ENCODE assay signal across 1 cellular context in the genomic region with DNA sequence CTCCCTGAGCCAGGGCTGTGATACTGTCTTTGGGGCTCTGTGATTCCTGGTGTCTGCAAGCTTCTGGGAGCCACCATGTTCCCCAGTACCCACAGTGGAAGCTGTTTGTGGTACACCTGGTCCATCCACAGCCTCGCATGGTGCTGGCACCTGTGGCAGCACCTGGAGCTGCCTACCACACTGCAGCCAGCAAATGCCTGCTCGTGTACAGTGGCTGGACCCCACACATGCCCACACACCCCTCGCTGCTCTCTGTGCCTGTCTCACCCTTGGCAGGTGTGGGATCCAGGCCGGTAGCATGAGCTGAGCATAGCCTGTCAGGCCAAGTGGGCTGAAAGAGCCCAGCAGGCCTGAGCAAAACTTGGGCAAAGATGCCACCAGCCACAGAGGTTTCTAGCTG.
TF ChIP-seq lines count a peak whose summit lies in the region.

No MANE protein-coding gene starts in this region.

TF ChIP-seq in HepG2, 621 proteins besides CTCF, POLR2A, EP300 and RAD21:
- TF ChIP-seq RFXAP (CRISPR knock-in tag; IDR thresholded peaks at IDR 0.05; ENCODE audit: borderline replicate concordance) (no peak), ZNF501 (CRISPR knock-in tag; IDR thresholded peaks at IDR 0.05) (no peak), ZNF333 (CRISPR knock-in tag; IDR thresholded peaks at IDR 0.05; ENCODE audit: borderline replicate concordance) (no peak), CHCHD3 (CRISPR knock-in tag; IDR thresholded peaks at IDR 0.05) (no peak)
- TF ChIP-seq, protein P1, sequence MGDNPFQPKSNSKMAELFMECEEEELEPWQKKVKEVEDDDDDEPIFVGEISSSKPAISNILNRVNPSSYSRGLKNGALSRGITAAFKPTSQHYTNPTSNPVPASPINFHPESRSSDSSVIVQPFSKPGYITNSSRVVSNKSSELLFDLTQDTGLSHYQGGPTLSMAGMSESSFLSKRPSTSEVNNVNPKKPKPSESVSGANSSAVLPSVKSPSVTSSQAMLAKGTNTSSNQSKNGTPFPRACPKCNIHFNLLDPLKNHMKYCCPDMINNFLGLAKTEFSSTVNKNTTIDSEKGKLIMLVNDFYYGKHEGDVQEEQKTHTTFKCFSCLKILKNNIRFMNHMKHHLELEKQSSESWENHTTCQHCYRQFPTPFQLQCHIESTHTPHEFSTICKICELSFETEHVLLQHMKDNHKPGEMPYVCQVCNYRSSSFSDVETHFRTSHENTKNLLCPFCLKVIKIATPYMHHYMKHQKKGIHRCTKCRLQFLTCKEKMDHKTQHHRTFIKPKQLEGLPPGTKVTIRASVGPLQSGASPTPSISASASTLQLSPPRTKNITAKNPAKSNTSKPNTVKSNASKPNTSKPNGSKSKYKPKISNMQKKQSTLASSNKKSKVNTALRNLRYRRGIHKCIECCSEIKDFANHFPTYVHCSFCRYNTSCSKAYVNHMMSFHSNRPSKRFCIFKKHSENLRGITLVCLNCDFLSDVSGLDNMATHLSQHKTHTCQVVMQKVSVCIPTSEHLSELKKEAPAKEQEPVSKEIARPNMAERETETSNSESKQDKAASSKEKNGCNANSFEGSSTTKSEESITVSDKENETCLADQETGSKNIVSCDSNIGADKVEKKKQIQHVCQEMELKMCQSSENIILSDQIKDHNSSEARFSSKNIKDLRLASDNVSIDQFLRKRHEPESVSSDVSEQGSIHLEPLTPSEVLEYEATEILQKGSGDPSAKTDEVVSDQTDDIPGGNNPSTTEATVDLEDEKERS (CRISPR knock-in tag; IDR thresholded peaks at IDR 0.05) = no peak
- TF ChIP-seq, protein P2, sequence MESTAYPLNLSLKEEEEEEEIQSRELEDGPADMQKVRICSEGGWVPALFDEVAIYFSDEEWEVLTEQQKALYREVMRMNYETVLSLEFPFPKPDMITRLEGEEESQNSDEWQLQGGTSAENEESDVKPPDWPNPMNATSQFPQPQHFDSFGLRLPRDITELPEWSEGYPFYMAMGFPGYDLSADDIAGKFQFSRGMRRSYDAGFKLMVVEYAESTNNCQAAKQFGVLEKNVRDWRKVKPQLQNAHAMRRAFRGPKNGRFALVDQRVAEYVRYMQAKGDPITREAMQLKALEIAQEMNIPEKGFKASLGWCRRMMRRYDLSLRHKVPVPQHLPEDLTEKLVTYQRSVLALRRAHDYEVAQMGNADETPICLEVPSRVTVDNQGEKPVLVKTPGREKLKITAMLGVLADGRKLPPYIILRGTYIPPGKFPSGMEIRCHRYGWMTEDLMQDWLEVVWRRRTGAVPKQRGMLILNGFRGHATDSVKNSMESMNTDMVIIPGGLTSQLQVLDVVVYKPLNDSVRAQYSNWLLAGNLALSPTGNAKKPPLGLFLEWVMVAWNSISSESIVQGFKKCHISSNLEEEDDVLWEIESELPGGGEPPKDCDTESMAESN (CRISPR knock-in tag; conservative IDR thresholded peaks at IDR 0.05) = no peak
- TF ChIP-seq, protein P3, sequence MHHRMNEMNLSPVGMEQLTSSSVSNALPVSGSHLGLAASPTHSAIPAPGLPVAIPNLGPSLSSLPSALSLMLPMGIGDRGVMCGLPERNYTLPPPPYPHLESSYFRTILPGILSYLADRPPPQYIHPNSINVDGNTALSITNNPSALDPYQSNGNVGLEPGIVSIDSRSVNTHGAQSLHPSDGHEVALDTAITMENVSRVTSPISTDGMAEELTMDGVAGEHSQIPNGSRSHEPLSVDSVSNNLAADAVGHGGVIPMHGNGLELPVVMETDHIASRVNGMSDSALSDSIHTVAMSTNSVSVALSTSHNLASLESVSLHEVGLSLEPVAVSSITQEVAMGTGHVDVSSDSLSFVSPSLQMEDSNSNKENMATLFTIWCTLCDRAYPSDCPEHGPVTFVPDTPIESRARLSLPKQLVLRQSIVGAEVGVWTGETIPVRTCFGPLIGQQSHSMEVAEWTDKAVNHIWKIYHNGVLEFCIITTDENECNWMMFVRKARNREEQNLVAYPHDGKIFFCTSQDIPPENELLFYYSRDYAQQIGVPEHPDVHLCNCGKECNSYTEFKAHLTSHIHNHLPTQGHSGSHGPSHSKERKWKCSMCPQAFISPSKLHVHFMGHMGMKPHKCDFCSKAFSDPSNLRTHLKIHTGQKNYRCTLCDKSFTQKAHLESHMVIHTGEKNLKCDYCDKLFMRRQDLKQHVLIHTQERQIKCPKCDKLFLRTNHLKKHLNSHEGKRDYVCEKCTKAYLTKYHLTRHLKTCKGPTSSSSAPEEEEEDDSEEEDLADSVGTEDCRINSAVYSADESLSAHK (CRISPR knock-in tag; IDR thresholded peaks at IDR 0.05; ENCODE audit: borderline replicate concordance) = no peak
- TF ChIP-seq, protein P4, sequence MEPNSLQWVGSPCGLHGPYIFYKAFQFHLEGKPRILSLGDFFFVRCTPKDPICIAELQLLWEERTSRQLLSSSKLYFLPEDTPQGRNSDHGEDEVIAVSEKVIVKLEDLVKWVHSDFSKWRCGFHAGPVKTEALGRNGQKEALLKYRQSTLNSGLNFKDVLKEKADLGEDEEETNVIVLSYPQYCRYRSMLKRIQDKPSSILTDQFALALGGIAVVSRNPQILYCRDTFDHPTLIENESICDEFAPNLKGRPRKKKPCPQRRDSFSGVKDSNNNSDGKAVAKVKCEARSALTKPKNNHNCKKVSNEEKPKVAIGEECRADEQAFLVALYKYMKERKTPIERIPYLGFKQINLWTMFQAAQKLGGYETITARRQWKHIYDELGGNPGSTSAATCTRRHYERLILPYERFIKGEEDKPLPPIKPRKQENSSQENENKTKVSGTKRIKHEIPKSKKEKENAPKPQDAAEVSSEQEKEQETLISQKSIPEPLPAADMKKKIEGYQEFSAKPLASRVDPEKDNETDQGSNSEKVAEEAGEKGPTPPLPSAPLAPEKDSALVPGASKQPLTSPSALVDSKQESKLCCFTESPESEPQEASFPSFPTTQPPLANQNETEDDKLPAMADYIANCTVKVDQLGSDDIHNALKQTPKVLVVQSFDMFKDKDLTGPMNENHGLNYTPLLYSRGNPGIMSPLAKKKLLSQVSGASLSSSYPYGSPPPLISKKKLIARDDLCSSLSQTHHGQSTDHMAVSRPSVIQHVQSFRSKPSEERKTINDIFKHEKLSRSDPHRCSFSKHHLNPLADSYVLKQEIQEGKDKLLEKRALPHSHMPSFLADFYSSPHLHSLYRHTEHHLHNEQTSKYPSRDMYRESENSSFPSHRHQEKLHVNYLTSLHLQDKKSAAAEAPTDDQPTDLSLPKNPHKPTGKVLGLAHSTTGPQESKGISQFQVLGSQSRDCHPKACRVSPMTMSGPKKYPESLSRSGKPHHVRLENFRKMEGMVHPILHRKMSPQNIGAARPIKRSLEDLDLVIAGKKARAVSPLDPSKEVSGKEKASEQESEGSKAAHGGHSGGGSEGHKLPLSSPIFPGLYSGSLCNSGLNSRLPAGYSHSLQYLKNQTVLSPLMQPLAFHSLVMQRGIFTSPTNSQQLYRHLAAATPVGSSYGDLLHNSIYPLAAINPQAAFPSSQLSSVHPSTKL (CRISPR knock-in tag; IDR thresholded peaks at IDR 0.05) = no peak
- TF ChIP-seq, protein P5, sequence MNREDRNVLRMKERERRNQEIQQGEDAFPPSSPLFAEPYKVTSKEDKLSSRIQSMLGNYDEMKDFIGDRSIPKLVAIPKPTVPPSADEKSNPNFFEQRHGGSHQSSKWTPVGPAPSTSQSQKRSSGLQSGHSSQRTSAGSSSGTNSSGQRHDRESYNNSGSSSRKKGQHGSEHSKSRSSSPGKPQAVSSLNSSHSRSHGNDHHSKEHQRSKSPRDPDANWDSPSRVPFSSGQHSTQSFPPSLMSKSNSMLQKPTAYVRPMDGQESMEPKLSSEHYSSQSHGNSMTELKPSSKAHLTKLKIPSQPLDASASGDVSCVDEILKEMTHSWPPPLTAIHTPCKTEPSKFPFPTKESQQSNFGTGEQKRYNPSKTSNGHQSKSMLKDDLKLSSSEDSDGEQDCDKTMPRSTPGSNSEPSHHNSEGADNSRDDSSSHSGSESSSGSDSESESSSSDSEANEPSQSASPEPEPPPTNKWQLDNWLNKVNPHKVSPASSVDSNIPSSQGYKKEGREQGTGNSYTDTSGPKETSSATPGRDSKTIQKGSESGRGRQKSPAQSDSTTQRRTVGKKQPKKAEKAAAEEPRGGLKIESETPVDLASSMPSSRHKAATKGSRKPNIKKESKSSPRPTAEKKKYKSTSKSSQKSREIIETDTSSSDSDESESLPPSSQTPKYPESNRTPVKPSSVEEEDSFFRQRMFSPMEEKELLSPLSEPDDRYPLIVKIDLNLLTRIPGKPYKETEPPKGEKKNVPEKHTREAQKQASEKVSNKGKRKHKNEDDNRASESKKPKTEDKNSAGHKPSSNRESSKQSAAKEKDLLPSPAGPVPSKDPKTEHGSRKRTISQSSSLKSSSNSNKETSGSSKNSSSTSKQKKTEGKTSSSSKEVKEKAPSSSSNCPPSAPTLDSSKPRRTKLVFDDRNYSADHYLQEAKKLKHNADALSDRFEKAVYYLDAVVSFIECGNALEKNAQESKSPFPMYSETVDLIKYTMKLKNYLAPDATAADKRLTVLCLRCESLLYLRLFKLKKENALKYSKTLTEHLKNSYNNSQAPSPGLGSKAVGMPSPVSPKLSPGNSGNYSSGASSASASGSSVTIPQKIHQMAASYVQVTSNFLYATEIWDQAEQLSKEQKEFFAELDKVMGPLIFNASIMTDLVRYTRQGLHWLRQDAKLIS (CRISPR knock-in tag; IDR thresholded peaks at IDR 0.05) = no peak
